ENCODE assay signal across 2 cellular contexts in the genomic region with DNA sequence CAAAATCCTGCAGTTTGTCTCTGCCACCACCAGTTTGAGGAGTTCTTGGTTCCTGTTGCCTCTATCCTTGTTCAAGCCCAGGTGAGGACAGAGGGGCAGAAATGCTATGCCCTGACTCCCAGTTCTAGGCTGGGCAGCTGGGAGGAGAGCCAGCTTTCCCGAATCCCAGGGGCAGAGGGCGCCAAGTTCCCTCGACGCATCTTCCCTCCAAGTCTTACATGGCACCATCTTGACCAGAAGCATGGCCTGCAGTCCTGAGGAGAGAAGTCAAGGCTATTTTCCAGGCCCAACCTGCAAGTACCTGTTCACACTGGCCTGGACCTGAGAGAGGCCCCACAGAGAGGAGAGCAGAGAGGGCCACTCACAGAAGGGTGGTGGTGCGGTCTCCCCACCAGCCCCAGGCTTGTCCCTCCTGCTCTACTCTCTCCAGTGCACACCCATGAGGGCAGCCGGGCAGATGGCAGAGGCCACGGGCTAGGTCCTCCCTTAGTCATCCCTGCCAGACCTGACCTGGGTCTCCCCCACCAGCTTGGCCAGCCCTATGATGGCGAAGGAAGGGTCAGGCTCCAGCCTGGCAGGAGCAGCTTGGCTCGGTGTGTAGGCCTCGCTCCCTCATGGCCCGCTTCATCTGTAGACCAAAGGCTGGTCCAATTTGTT.
TF ChIP-seq lines count a peak whose summit lies in the region.

No MANE protein-coding gene starts in this region.

TF ChIP-seq in K562, 482 proteins besides CTCF, POLR2A, EP300 and RAD21:
- no peak for TF ChIP-seq EHMT2 (IDR thresholded peaks at IDR 0.05)
- TF ChIP-seq, protein P1, sequence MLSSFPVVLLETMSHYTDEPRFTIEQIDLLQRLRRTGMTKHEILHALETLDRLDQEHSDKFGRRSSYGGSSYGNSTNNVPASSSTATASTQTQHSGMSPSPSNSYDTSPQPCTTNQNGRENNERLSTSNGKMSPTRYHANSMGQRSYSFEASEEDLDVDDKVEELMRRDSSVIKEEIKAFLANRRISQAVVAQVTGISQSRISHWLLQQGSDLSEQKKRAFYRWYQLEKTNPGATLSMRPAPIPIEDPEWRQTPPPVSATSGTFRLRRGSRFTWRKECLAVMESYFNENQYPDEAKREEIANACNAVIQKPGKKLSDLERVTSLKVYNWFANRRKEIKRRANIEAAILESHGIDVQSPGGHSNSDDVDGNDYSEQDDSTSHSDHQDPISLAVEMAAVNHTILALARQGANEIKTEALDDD (IDR thresholded peaks at IDR 0.05): no peak
- TF ChIP-seq CCAR2 (IDR thresholded peaks at IDR 0.05; ENCODE audit: low read depth, low read length): no peak
- TF ChIP-seq, protein P2, sequence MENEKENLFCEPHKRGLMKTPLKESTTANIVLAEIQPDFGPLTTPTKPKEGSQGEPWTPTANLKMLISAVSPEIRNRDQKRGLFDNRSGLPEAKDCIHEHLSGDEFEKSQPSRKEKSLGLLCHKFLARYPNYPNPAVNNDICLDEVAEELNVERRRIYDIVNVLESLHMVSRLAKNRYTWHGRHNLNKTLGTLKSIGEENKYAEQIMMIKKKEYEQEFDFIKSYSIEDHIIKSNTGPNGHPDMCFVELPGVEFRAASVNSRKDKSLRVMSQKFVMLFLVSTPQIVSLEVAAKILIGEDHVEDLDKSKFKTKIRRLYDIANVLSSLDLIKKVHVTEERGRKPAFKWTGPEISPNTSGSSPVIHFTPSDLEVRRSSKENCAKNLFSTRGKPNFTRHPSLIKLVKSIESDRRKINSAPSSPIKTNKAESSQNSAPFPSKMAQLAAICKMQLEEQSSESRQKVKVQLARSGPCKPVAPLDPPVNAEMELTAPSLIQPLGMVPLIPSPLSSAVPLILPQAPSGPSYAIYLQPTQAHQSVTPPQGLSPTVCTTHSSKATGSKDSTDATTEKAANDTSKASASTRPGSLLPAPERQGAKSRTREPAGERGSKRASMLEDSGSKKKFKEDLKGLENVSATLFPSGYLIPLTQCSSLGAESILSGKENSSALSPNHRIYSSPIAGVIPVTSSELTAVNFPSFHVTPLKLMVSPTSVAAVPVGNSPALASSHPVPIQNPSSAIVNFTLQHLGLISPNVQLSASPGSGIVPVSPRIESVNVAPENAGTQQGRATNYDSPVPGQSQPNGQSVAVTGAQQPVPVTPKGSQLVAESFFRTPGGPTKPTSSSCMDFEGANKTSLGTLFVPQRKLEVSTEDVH (IDR thresholded peaks at IDR 0.05; ENCODE audit: low read depth, partially characterized antibody): no peak
- no peak for TF ChIP-seq ZNF133 (CRISPR knock-in tag; IDR thresholded peaks at IDR 0.05)
- TF ChIP-seq MBD2 (IDR thresholded peaks at IDR 0.05; ENCODE audit: borderline replicate concordance, low read depth): no peak
- TF ChIP-seq FOXA3 (CRISPR knock-in tag; conservative IDR thresholded peaks at IDR 0.05 in 1 of 2, IDR thresholded peaks at IDR 0.05 in 1 of 2): no peak
- TF ChIP-seq DNMT1 (IDR thresholded peaks at IDR 0.05): no peak
- no peak for TF ChIP-seq FOXA1 (IDR thresholded peaks at IDR 0.05; ENCODE audit: borderline replicate concordance)
- TF ChIP-seq MEIS2 (IDR thresholded peaks at IDR 0.05; ENCODE audit: partially characterized antibody): no peak

TF ChIP-seq in H1, 55 proteins besides CTCF, POLR2A, EP300 and RAD21:
- TF ChIP-seq, protein P3, sequence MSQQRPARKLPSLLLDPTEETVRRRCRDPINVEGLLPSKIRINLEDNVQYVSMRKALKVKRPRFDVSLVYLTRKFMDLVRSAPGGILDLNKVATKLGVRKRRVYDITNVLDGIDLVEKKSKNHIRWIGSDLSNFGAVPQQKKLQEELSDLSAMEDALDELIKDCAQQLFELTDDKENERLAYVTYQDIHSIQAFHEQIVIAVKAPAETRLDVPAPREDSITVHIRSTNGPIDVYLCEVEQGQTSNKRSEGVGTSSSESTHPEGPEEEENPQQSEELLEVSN (IDR thresholded peaks at IDR 0.05): peak; percentile 78
- TF ChIP-seq, protein P4, sequence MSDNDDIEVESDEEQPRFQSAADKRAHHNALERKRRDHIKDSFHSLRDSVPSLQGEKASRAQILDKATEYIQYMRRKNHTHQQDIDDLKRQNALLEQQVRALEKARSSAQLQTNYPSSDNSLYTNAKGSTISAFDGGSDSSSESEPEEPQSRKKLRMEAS (IDR thresholded peaks at IDR 0.05): peak; percentile 51
- TF ChIP-seq, protein P5, sequence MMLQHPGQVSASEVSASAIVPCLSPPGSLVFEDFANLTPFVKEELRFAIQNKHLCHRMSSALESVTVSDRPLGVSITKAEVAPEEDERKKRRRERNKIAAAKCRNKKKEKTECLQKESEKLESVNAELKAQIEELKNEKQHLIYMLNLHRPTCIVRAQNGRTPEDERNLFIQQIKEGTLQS (IDR thresholded peaks at IDR 0.05; ENCODE audit: insufficient read depth, low read depth, low read length): no peak
